2 cellular contexts compared by ENCODE assay signal in genomic region chr5:127293373-127293772, GRCh38.
TF ChIP-seq lines count a peak whose summit lies in the region.

No MANE protein-coding gene starts in this region.

TF ChIP-seq in GM23338, 12 proteins besides CTCF, POLR2A, EP300 and RAD21 (continued from another document):
- no peak for TF ChIP-seq REST (IDR thresholded peaks at IDR 0.05; ENCODE audit: unreplicated experiment)
- TF ChIP-seq ZNF114 (CRISPR knock-in tag; IDR thresholded peaks at IDR 0.05): no peak
- TF ChIP-seq CREB1 (CRISPR knock-in tag; IDR thresholded peaks at IDR 0.05; ENCODE audit: low read depth): no peak
- no peak for TF ChIP-seq ZNF462 (CRISPR knock-in tag; IDR thresholded peaks at IDR 0.05)
- no peak for TF ChIP-seq EZH2phosphoT487 (IDR thresholded peaks at IDR 0.05; ENCODE audit: unreplicated experiment)
TF ChIP-seq in GM23338: peak in this region for 0.

TF ChIP-seq in K562, 482 proteins besides CTCF, POLR2A, EP300 and RAD21 (continued from another document):
- no peak for TF ChIP-seq NCOR1 (IDR thresholded peaks at IDR 0.05)
- TF ChIP-seq KDM4B (IDR thresholded peaks at IDR 0.05; ENCODE audit: borderline replicate concordance in 2 of 2, low read depth in 1 of 2): no peak
- TF ChIP-seq TAF1 (IDR thresholded peaks at IDR 0.05; ENCODE audit: control insufficient read depth, extremely low read depth, insufficient read depth, low read length, severe bottlenecking): no peak
- no peak for TF ChIP-seq MECOM (CRISPR knock-in tag; IDR thresholded peaks at IDR 0.05)
- TF ChIP-seq PCBP2 (IDR thresholded peaks at IDR 0.05; ENCODE audit: low read depth, low read length, poor library complexity, severe bottlenecking): no peak
- no peak for TF ChIP-seq ZC3H8 (IDR thresholded peaks at IDR 0.05)
- no peak for TF ChIP-seq NKRF (IDR thresholded peaks at IDR 0.05; ENCODE audit: borderline replicate concordance)
TF ChIP-seq in K562: peak in this region for 0.
